Comparison of ENCODE assay signal across 1 cellular context in genomic region chr17:953767-954166, GRCh38.
TF ChIP-seq lines count a peak whose summit lies in the region.

No MANE protein-coding gene starts in this region.

TF ChIP-seq in IMR-90, 13 proteins besides CTCF, POLR2A, EP300 and RAD21 (continued from another document):
- TF ChIP-seq RFX5 (IDR thresholded peaks at IDR 0.05; ENCODE audit: low read depth, low read length) (no peak), NFE2L2 (IDR thresholded peaks at IDR 0.05; ENCODE audit: low read depth, low read length) (no peak), SMC3 (IDR thresholded peaks at IDR 0.05; ENCODE audit: low read depth, low read length) (no peak), MAZ (IDR thresholded peaks at IDR 0.05; ENCODE audit: borderline replicate concordance, low read depth, low read length) (no peak), MXI1 (IDR thresholded peaks at IDR 0.05; ENCODE audit: borderline replicate concordance, low read depth, low read length) (no peak), FOS (IDR thresholded peaks at IDR 0.05; ENCODE audit: low read depth, low read length) (no peak), USF2 (IDR thresholded peaks at IDR 0.05; ENCODE audit: low read depth, low read length) (no peak), RCOR1 (IDR thresholded peaks at IDR 0.05; ENCODE audit: insufficient replicate concordance, low read length) (no peak), BHLHE40 (IDR thresholded peaks at IDR 0.05; ENCODE audit: low read depth, low read length) (no peak), CHD1 (IDR thresholded peaks at IDR 0.05; ENCODE audit: low read depth, low read length) (no peak)
- TF ChIP-seq, protein P1, sequence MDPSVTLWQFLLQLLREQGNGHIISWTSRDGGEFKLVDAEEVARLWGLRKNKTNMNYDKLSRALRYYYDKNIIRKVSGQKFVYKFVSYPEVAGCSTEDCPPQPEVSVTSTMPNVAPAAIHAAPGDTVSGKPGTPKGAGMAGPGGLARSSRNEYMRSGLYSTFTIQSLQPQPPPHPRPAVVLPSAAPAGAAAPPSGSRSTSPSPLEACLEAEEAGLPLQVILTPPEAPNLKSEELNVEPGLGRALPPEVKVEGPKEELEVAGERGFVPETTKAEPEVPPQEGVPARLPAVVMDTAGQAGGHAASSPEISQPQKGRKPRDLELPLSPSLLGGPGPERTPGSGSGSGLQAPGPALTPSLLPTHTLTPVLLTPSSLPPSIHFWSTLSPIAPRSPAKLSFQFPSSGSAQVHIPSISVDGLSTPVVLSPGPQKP (IDR thresholded peaks at IDR 0.05; ENCODE audit: borderline replicate concordance, low read depth, low read length) = no peak
